21 cellular contexts compared by ENCODE assay signal in genomic region chr2:236831698-236832097, GRCh38.
DNase-seq lines count a peak whose midpoint lies in the region; ATAC-seq, FAIRE-seq and TF ChIP-seq lines count a peak whose summit lies in the region.
"Had no signal": no experiment of that assay in that cellular context is flagged by ENCODE, and none has a peak within 500 bp of the region (broad histone marks: within the 10 kb centered on the region; RNA-seq: fewer than 3 reads in every experiment).

No MANE protein-coding gene starts in this region.

- intact Hi-C loops in ascending aorta (cut with DNase I) (loop anchor here (2.0 to 5.0 kb wide), 4 partner anchors 44 to 189 kb away; no protein-coding TSS in a partner anchor), esophagus squamous epithelium (cut with DNase I) (no loop called here), aorta (cut with DNase I) (loop anchor here in 1 of 2 donors (5.0 kb wide), 1 partner anchor 189 kb away; no protein-coding TSS in a partner anchor)

- WGBS in esophagus squamous epithelium, 2 donors = 92 to 96% methylated on average over 6 of the region's 6 CpGs
- 85 to 88% methylated on average over 6 of the region's 6 CpGs for WGBS in aorta, 2 donors

- H3K4me2 ChIP-seq in neural progenitor cell = no peak overlapping the region
- H3K4me2 ChIP-seq: GM23338 had no signal

- no peak for TF ChIP-seq CTCF in ascending aorta (IDR thresholded peaks at IDR 0.05)
- TF ChIP-seq CTCF in bronchial epithelial cell (IDR thresholded peaks at IDR 0.05; ENCODE audit: insufficient read depth, low read length, severe bottlenecking) = no peak
- no peak for TF ChIP-seq CTCF in esophagus squamous epithelium (IDR thresholded peaks at IDR 0.05)
- no peak for TF ChIP-seq CTCF in neural progenitor cell (IDR thresholded peaks at IDR 0.05)

- FAIRE-seq in bronchial epithelial cell (lab: Jason Lieb, UNC) = peak; percentile 64
- FAIRE-seq: GM12891, GM18507, H54 had no signal

- DNase-seq in ascending aorta (ENCODE audit: low spot score in 2 of 2) (no peak), bronchial epithelial cell (ENCODE audit: low read depth) (no peak), esophagus squamous epithelium (lab: John Stamatoyannopoulos, UW) (no peak), neural progenitor cell (ENCODE audit: low spot score) (no peak), A172 (ENCODE audit: low spot score) (no peak), hippocampal formation (lab: John Stamatoyannopoulos, UW) (no peak), aorta (no peak)
- DNase-seq: 8988T; C1 segment of cervical spinal cord; Calu3; CD4-positive, alpha-beta memory T cell; COR-L47; DMS79; GF-D8; HFFc6 had no signal

- H3K4me1 ChIP-seq in ascending aorta (peaks cover 3 to 15% of the 10 kb centered on the region in 2 donors), esophagus squamous epithelium (peaks cover 0 to 40% (median 5%) of the 10 kb centered on the region in 3 donors), neural progenitor cell (peaks cover 14% of the 10 kb centered on the region), aorta (ENCODE audit: control insufficient read depth in 1 of 2, insufficient read depth in 2 of 2, low read length in 2 of 2) (peaks cover 0 to 3% of the 10 kb centered on the region in 2 donors)

- H3K79me2 ChIP-seq in neural progenitor cell (ENCODE audit: low read depth) = no peaks in the 10 kb centered on the region

- H3K27ac Mint-ChIP-seq in neural progenitor cell = peak overlapping the region; percentile 73
- H3K27ac Mint-ChIP-seq: GM23338, HFFc6 had no signal

- H3K9me3 Mint-ChIP-seq in neural progenitor cell = peaks cover 13% of the 10 kb centered on the region

- no peak overlapping the region for H3K9ac ChIP-seq in neural progenitor cell

- H3K4me1 Mint-ChIP-seq in neural progenitor cell = peaks cover 11% of the 10 kb centered on the region
- H3K4me1 Mint-ChIP-seq: CD4-positive, alpha-beta memory T cell had no signal

- H3K27ac ChIP-seq in ascending aorta (peak overlapping the region; percentile 74 to 80), esophagus squamous epithelium (peak overlapping the region in 3 of 4 donors; percentile 7 to 54 (median 18)), neural progenitor cell (no peak overlapping the region), aorta (ENCODE audit: low read depth in 1 of 2, low read length in 2 of 2) (no peak overlapping the region)

- TF ChIP-seq POLR2A in esophagus squamous epithelium (IDR thresholded peaks at IDR 0.05) = no peak

- H3K27me3 Mint-ChIP-seq in neural progenitor cell (ENCODE audit: insufficient read depth, low read depth) = peaks cover 3% of the 10 kb centered on the region

- H3K36me3 ChIP-seq in ascending aorta (no peaks in the 10 kb centered on the region), bronchial epithelial cell (ENCODE audit: control insufficient read depth, insufficient read depth, low read length) (no peaks in the 10 kb centered on the region), esophagus squamous epithelium (no peaks in the 10 kb centered on the region), neural progenitor cell (no peaks in the 10 kb centered on the region), aorta (ENCODE audit: control insufficient read depth in 1 of 2, insufficient read depth in 2 of 2, low read length in 1 of 2) (no peaks in the 10 kb centered on the region)
- H3K36me3 ChIP-seq: HAP-1 had no signal

- H3K9me3 ChIP-seq in ascending aorta (no peaks in the 10 kb centered on the region), esophagus squamous epithelium (no peaks in the 10 kb centered on the region), neural progenitor cell (ENCODE audit: low read depth) (no peaks in the 10 kb centered on the region), aorta (ENCODE audit: control insufficient read depth, low read length) (no peaks in the 10 kb centered on the region)
- H3K9me3 ChIP-seq: HAP-1 had no signal

- no peaks in the 10 kb centered on the region for H3F3A ChIP-seq in neural progenitor cell (ENCODE audit: low read depth)

- no peak overlapping the region for H3K4me3 ChIP-seq in ascending aorta
- no peak overlapping the region for H3K4me3 ChIP-seq in bronchial epithelial cell (ENCODE audit: low read depth, low read length)
- no peak overlapping the region for H3K4me3 ChIP-seq in esophagus squamous epithelium
- H3K4me3 ChIP-seq in neural progenitor cell = no peak overlapping the region
- no peak overlapping the region for H3K4me3 ChIP-seq in aorta (ENCODE audit: low read length in 2 of 2)
- H3K4me3 ChIP-seq: GM23338, HAP-1 had no signal

- no peaks in the 10 kb centered on the region for H3K36me3 Mint-ChIP-seq in neural progenitor cell
- H3K36me3 Mint-ChIP-seq: CD4-positive, alpha-beta memory T cell had no signal

- ATAC-seq in GM21786 (IDR thresholded peaks at IDR 0.05; ENCODE audit: unreplicated experiment) (no peak), aorta (ENCODE audit: low FRiP score) (no peak)
- ATAC-seq: GM23338 had no signal

- no peak overlapping the region for H2AFZ ChIP-seq in neural progenitor cell (replicated peaks)
- H2AFZ ChIP-seq: GM23338 had no signal

- H3K27me3 ChIP-seq in ascending aorta = no peaks in the 10 kb centered on the region
- H3K27me3 ChIP-seq in bronchial epithelial cell (ENCODE audit: control insufficient read depth, insufficient read depth, low read length) = no peaks in the 10 kb centered on the region
- H3K27me3 ChIP-seq in esophagus squamous epithelium = no peaks in the 10 kb centered on the region
- H3K27me3 ChIP-seq in neural progenitor cell = no peaks in the 10 kb centered on the region
- no peaks in the 10 kb centered on the region for H3K27me3 ChIP-seq in aorta (ENCODE audit: control insufficient read depth in 1 of 2, insufficient read depth in 2 of 2, low read length in 1 of 2)

- no peaks in the 10 kb centered on the region for H4K20me1 ChIP-seq in neural progenitor cell (ENCODE audit: low read depth)

- H3K4me3 Mint-ChIP-seq in neural progenitor cell = no peak overlapping the region
- H3K4me3 Mint-ChIP-seq: CD4-positive, alpha-beta memory T cell; GM23338; HFFc6 had no signal

Comparison
In these comparisons a context has a peak if more than half of its experiments do, and no peak if none do; other contexts are left out.
1. H3K27ac ChIP-seq: peak in ascending aorta (2 of 2) and esophagus squamous epithelium (3 of 4); none in neural progenitor cell (single experiment) and aorta (0 of 2).